In the genomic region with DNA sequence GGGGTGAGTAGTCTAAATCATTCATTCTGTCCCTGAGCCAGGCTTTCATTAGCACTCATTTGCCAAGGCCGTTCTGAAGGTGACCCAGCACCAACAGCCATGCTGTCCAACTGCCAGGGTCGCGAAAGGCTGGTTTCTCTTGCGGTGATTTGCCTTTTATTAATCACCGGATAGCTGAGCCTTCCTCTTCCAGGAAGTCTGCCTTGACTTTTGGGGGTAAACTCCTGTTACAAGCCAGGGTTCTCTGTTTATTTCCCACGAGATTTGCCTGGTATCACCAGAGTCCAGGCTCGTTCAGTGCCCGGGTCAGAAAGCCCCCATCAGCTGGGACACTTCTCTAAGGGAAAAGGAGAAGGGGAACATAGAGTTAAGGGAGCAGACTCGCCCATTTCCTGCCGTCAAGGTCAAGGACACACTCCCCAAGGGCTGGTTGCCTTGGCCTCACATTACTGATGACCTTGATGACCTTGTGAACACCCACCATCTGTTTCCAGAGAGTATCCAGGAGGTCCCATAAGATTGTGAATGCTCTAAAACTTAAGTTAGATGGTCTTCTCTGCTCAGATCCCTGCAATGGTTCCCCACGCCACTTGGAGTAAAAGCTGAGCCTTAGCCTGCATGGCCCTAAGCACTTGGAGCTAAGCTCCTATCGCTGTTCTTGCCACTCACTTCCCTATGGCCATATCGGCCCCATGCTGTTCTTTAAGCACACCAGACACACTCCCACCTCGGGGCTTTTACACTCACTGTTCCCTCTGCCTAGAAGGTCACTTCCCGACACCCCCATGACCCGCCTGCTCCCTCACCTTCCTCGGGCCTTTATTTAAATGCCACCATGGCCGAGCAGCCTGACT, we compare ENCODE assay signal across 10 cellular contexts.
A peak's percentile ranks its signal among the peaks of the same experiment; 100 is the strongest.
DNase-seq lines count a peak whose midpoint lies in the region; ATAC-seq and TF ChIP-seq lines count a peak whose summit lies in the region.
"Had no signal": no experiment of that assay in that cellular context is flagged by ENCODE, and none has a peak within 500 bp of the region (broad histone marks: within the 10 kb centered on the region; RNA-seq: fewer than 3 reads in every experiment).

No MANE protein-coding gene starts in this region.

- H3K4me3 ChIP-seq in GM06990 (replicated peaks; ENCODE audit: low read depth, low read length), result peak overlapping the region; percentile 59
- peak overlapping the region in 1 of 2 donors; percentile 45 for H3K4me3 ChIP-seq in gastroesophageal sphincter
- H3K4me3 ChIP-seq in rectal smooth muscle tissue (ENCODE audit: low read length), result peak overlapping the region; percentile 59
- H3K4me3 ChIP-seq: mucosa of descending colon had no signal

- no peak for DNase-seq in GM06990 (ENCODE audit: extremely low read depth, insufficient read length)
- no peak for DNase-seq in T-helper 17 cell
- DNase-seq in CD4-positive, alpha-beta T cell, result no peak
- no peak for DNase-seq in activated T-helper 1 cell treated with anti-CD3 and anti-CD28 coated beads, Interleukin-12 subunit alpha, Interleukin-12 subunit beta, Interleukin-2, Interleukin-4 antibody, amounts not matched to agents 30 ng/mL and 10 ng/mL and 1 ng/mL, durations not matched to agents 14 hours and 24 hours and 36 hours (ENCODE audit: low spot score)

- intact Hi-C loops in CD4-positive, alpha-beta T cell (cut with DNase I, micrococcal nuclease), result loop anchor here in 1 of 2 experiments (5.0 kb wide), 1 partner anchor 356 kb away; the partner anchor contains the start of gene MCFD2
- intact Hi-C loops in activated T-helper 1 cell treated with anti-CD3 and anti-CD28 coated beads, Interleukin-12 subunit alpha, Interleukin-12 subunit beta, Interleukin-2, Interleukin-4 antibody, amounts not matched to agents 30 ng/mL and 10 ng/mL and 1 ng/mL, durations not matched to agents 14 hours and 24 hours and 36 hours (cut with micrococcal nuclease), result loop anchor here (1.0 to 5.0 kb wide), 3 partner anchors 121 to 356 kb away; partner anchors contain the start of gene MCFD2

- 42 to 75% methylated on average over 4 to 7 of the region's 18 CpGs for WGBS in gastroesophageal sphincter (ENCODE audit: low coverage in 1 of 2), 2 donors

- peaks cover 2 to 49% (median 23%) of the 10 kb centered on the region in 3 donors for H3K4me1 ChIP-seq in gastroesophageal sphincter
- peaks cover 9% of the 10 kb centered on the region for H3K4me1 ChIP-seq in rectal smooth muscle tissue (ENCODE audit: control insufficient read depth, insufficient read depth, low read length)

- no peak overlapping the region for H3K9ac ChIP-seq in rectal smooth muscle tissue (ENCODE audit: low read length)

- no peak for TF ChIP-seq CTCF in GM06990 (IDR thresholded peaks at IDR 0.05; ENCODE audit: insufficient read depth, low read length, poor library complexity, severe bottlenecking)
- TF ChIP-seq CTCF in gastroesophageal sphincter (IDR thresholded peaks at IDR 0.05), result no peak
- TF ChIP-seq CTCF in CD4-positive, alpha-beta T cell (IDR thresholded peaks at IDR 0.05), result no peak

- TF ChIP-seq EP300 in gastroesophageal sphincter (IDR thresholded peaks at IDR 0.05), result no peak

- CTCF ChIA-PET in CD4-positive, alpha-beta T cell (lab: Charles Lee), result no interaction called here

- H3K36me3 Mint-ChIP-seq in T-helper 17 cell (ENCODE audit: low read depth), result no peaks in the 10 kb centered on the region
- no peaks in the 10 kb centered on the region for H3K36me3 Mint-ChIP-seq in CD4-positive, alpha-beta T cell (ENCODE audit: low read depth)
- no peaks in the 10 kb centered on the region for H3K36me3 Mint-ChIP-seq in activated T-helper 1 cell treated with anti-CD3 and anti-CD28 coated beads, Interleukin-12 subunit alpha, Interleukin-12 subunit beta, Interleukin-2, Interleukin-4 antibody, amounts not matched to agents 30 ng/mL and 10 ng/mL and 1 ng/mL, durations not matched to agents 14 hours and 24 hours and 36 hours (ENCODE audit: low read depth)
- H3K36me3 Mint-ChIP-seq: activated naive CD8-positive, alpha-beta T cell treated with anti-CD3 and anti-CD28 coated beads for 36 hours had no signal

- H3K9me3 Mint-ChIP-seq in CD4-positive, alpha-beta T cell, result no peaks in the 10 kb centered on the region
- no peaks in the 10 kb centered on the region for H3K9me3 Mint-ChIP-seq in activated T-helper 1 cell treated with anti-CD3 and anti-CD28 coated beads, Interleukin-12 subunit alpha, Interleukin-12 subunit beta, Interleukin-2, Interleukin-4 antibody, amounts not matched to agents 30 ng/mL and 10 ng/mL and 1 ng/mL, durations not matched to agents 14 hours and 24 hours and 36 hours
- H3K9me3 Mint-ChIP-seq: activated naive CD8-positive, alpha-beta T cell treated with anti-CD3 and anti-CD28 coated beads for 36 hours had no signal

- peaks cover 4% of the 10 kb centered on the region for H3K27me3 Mint-ChIP-seq in T-helper 17 cell
- H3K27me3 Mint-ChIP-seq in CD4-positive, alpha-beta T cell, result no peaks in the 10 kb centered on the region
- peaks cover 10% of the 10 kb centered on the region for H3K27me3 Mint-ChIP-seq in activated T-helper 1 cell treated with anti-CD3 and anti-CD28 coated beads, Interleukin-12 subunit alpha, Interleukin-12 subunit beta, Interleukin-2, Interleukin-4 antibody, amounts not matched to agents 30 ng/mL and 10 ng/mL and 1 ng/mL, durations not matched to agents 14 hours and 24 hours and 36 hours (ENCODE audit: insufficient read depth)
- H3K27me3 Mint-ChIP-seq: activated naive CD8-positive, alpha-beta T cell treated with anti-CD3 and anti-CD28 coated beads for 36 hours had no signal

- POLR2A ChIA-PET in CD4-positive, alpha-beta T cell (lab: Charles Lee), result no interaction called here

- no peaks in the 10 kb centered on the region for H3K9me3 ChIP-seq in T-helper 17 cell (ENCODE audit: control insufficient read depth, low read length, poor library complexity, severe bottlenecking)
- no peaks in the 10 kb centered on the region for H3K9me3 ChIP-seq in gastroesophageal sphincter
- H3K9me3 ChIP-seq in CD4-positive, alpha-beta T cell (ENCODE audit: control insufficient read depth, low read length), result no peaks in the 10 kb centered on the region
- H3K9me3 ChIP-seq: mucosa of descending colon had no signal

- ATAC-seq in T-helper 17 cell (no peak), gastroesophageal sphincter (no peak), GM18505 (IDR thresholded peaks at IDR 0.05; ENCODE audit: unreplicated experiment) (no peak), GM21381 (IDR thresholded peaks at IDR 0.05; ENCODE audit: unreplicated experiment) (no peak)
- no peak for ATAC-seq in CD4-positive, alpha-beta T cell (ENCODE audit: poor library complexity)

- H3K27me3 ChIP-seq in GM06990 (replicated peaks; ENCODE audit: control insufficient read depth, insufficient read depth, low read length), result no peaks in the 10 kb centered on the region
- no peaks in the 10 kb centered on the region for H3K27me3 ChIP-seq in gastroesophageal sphincter
- H3K27me3 ChIP-seq in rectal smooth muscle tissue (ENCODE audit: control insufficient read depth, insufficient read depth, low read length), result no peaks in the 10 kb centered on the region
- no peaks in the 10 kb centered on the region for H3K27me3 ChIP-seq in CD4-positive, alpha-beta T cell (ENCODE audit: control insufficient read depth, insufficient read depth, low read length)

- peak overlapping the region; percentile 31 for H3K4me3 Mint-ChIP-seq in T-helper 17 cell
- H3K4me3 Mint-ChIP-seq in CD4-positive, alpha-beta T cell, result no peak overlapping the region
- H3K4me3 Mint-ChIP-seq in activated T-helper 1 cell treated with anti-CD3 and anti-CD28 coated beads, Interleukin-12 subunit alpha, Interleukin-12 subunit beta, Interleukin-2, Interleukin-4 antibody, amounts not matched to agents 30 ng/mL and 10 ng/mL and 1 ng/mL, durations not matched to agents 14 hours and 24 hours and 36 hours, result no peak overlapping the region

- peaks cover 8% of the 10 kb centered on the region for H3K4me1 Mint-ChIP-seq in T-helper 17 cell
- no peaks in the 10 kb centered on the region for H3K4me1 Mint-ChIP-seq in CD4-positive, alpha-beta T cell (ENCODE audit: low read depth)
- no peaks in the 10 kb centered on the region for H3K4me1 Mint-ChIP-seq in activated T-helper 1 cell treated with anti-CD3 and anti-CD28 coated beads, Interleukin-12 subunit alpha, Interleukin-12 subunit beta, Interleukin-2, Interleukin-4 antibody, amounts not matched to agents 30 ng/mL and 10 ng/mL and 1 ng/mL, durations not matched to agents 14 hours and 24 hours and 36 hours (ENCODE audit: low read depth)

- no peak overlapping the region for H3K27ac Mint-ChIP-seq in T-helper 17 cell
- no peak overlapping the region for H3K27ac Mint-ChIP-seq in CD4-positive, alpha-beta T cell
- H3K27ac Mint-ChIP-seq in activated T-helper 1 cell treated with anti-CD3 and anti-CD28 coated beads, Interleukin-12 subunit alpha, Interleukin-12 subunit beta, Interleukin-2, Interleukin-4 antibody, amounts not matched to agents 30 ng/mL and 10 ng/mL and 1 ng/mL, durations not matched to agents 14 hours and 24 hours and 36 hours, result no peak overlapping the region
- H3K27ac Mint-ChIP-seq: activated naive CD8-positive, alpha-beta T cell treated with anti-CD3 and anti-CD28 coated beads for 36 hours had no signal

- TF ChIP-seq POLR2A in gastroesophageal sphincter (IDR thresholded peaks at IDR 0.05) (no peak), GM18505 (IDR thresholded peaks at IDR 0.05; ENCODE audit: borderline replicate concordance, extremely low read depth, insufficient read depth, insufficient read length) (no peak)

- no peaks in the 10 kb centered on the region for H3K36me3 ChIP-seq in GM06990 (ENCODE audit: control insufficient read depth, insufficient read depth, low read length)
- no peaks in the 10 kb centered on the region for H3K36me3 ChIP-seq in gastroesophageal sphincter
- no peaks in the 10 kb centered on the region for H3K36me3 ChIP-seq in rectal smooth muscle tissue (ENCODE audit: control insufficient read depth, insufficient read depth, low read length)

- H3K27ac ChIP-seq in gastroesophageal sphincter (peak overlapping the region; percentile 69 to 90 (median 82)), rectal smooth muscle tissue (ENCODE audit: low read depth, low read length) (peak overlapping the region; percentile 83)
- H3K27ac ChIP-seq in CD4-positive, alpha-beta T cell (ENCODE audit: low read depth, low read length), result no peak overlapping the region
